15 cellular contexts compared by ENCODE assay signal in genomic region chr1:223010552-223011229, GRCh38.
DNase-seq lines count a peak whose midpoint lies in the region; ATAC-seq and TF ChIP-seq lines count a peak whose summit lies in the region.
"Had no signal": no experiment of that assay in that cellular context is flagged by ENCODE, and none has a peak within 500 bp of the region (broad histone marks: within the 10 kb centered on the region; RNA-seq: fewer than 3 reads in every experiment).

No MANE protein-coding gene starts in this region.

- no peaks in the 10 kb centered on the region for H3K27me3 Mint-ChIP-seq in neural crest cell (ENCODE audit: low read depth)

- H4K20me1 ChIP-seq in BLaER1 (no peaks in the 10 kb centered on the region), fibroblast of lung (ENCODE audit: control insufficient read depth, extremely low read depth, insufficient read depth, low read length) (no peaks in the 10 kb centered on the region)

- TF ChIP-seq CTCF in fibroblast of lung (conservative IDR thresholded peaks at IDR 0.05 in 1 of 2, IDR thresholded peaks at IDR 0.05 in 1 of 2; ENCODE audit: low read depth in 1 of 2, low read length in 2 of 2), result no peak
- TF ChIP-seq CTCF in neural crest cell (conservative IDR thresholded peaks at IDR 0.05), result no peak

- no peak overlapping the region for H3K27ac ChIP-seq in BLaER1
- H3K27ac ChIP-seq in fibroblast of lung (ENCODE audit: insufficient read depth, low read length), result no peak overlapping the region
- H3K27ac ChIP-seq: C4-2B, coronary artery, gastroesophageal sphincter, ovary had no signal

- DNase-seq in NCI-H2171 treated with DMSO at 0.1 percent for 48 hours (lab: John Stamatoyannopoulos, UW), result peak; percentile 32
- peak; percentile 17 to 63 for DNase-seq in fibroblast of lung (ENCODE audit: low read depth in 2 of 2)
- no peak for DNase-seq in neural crest cell (ENCODE audit: low read depth, low spot score)
- no peak for DNase-seq in inferior parietal cortex (ENCODE audit: extremely low spot score)
- DNase-seq in SIG-M5 treated with dmso at 0.1 percent for 504 hours (lab: John Stamatoyannopoulos, UW; ENCODE audit: unreplicated experiment), result no peak
- DNase-seq: activated naive CD4-positive, alpha-beta T cell treated with Interleukin-2 at 50 U/mL for 16 hours; left ventricle myocardium superior; ovary; stimulated activated naive CD4-positive, alpha-beta T cell had no signal

- H3K4me3 ChIP-seq in BLaER1 (no peak overlapping the region), fibroblast of lung (replicated peaks in 1 of 4; ENCODE audit: control extremely low read depth in 1 of 4, insufficient read depth in 1 of 4, low read depth in 3 of 4, low read length in 4 of 4) (no peak overlapping the region)
- H3K4me3 ChIP-seq: coronary artery, gastroesophageal sphincter, ovary had no signal

- H3K4me3 Mint-ChIP-seq in neural crest cell, result peak overlapping the region; percentile 47

- H3K4me2 ChIP-seq in BLaER1 (peak overlapping the region; percentile 44), fibroblast of lung (ENCODE audit: extremely low read depth, insufficient read depth, low read length) (no peak overlapping the region)

- ATAC-seq in HG02678 (IDR thresholded peaks at IDR 0.05; ENCODE audit: unreplicated experiment) (no peak), HG03571 (IDR thresholded peaks at IDR 0.05; ENCODE audit: unreplicated experiment) (no peak)
- ATAC-seq: gastroesophageal sphincter, left ventricle myocardium superior had no signal

- H3K36me3 Mint-ChIP-seq in neural crest cell (ENCODE audit: low read depth), result no peaks in the 10 kb centered on the region

- H3K9ac ChIP-seq in BLaER1 (no peak overlapping the region), fibroblast of lung (ENCODE audit: insufficient read depth, low read length) (no peak overlapping the region)

- no peaks in the 10 kb centered on the region for H3K27me3 ChIP-seq in BLaER1
- H3K27me3 ChIP-seq in fibroblast of lung (ENCODE audit: control insufficient read depth, insufficient read depth, low read length), result no peaks in the 10 kb centered on the region
- H3K27me3 ChIP-seq: gastroesophageal sphincter, ovary had no signal

- H3K79me2 ChIP-seq in fibroblast of lung (ENCODE audit: control insufficient read depth, insufficient read depth, low read length), result no peaks in the 10 kb centered on the region

- H3K27ac Mint-ChIP-seq in neural crest cell (ENCODE audit: unreplicated experiment), result peak overlapping the region; percentile 30

- peaks cover 67% of the 10 kb centered on the region for H3K4me1 Mint-ChIP-seq in neural crest cell

- H3K9me3 ChIP-seq in BLaER1 (no peaks in the 10 kb centered on the region), fibroblast of lung (ENCODE audit: control insufficient read depth, insufficient read depth, low read depth, low read length) (no peaks in the 10 kb centered on the region)
- H3K9me3 ChIP-seq: gastroesophageal sphincter, ovary had no signal

- H3K9me3 Mint-ChIP-seq in neural crest cell, result no peaks in the 10 kb centered on the region

- no peak overlapping the region for H2AFZ ChIP-seq in fibroblast of lung (ENCODE audit: low read length)

- no peaks in the 10 kb centered on the region for H3K36me3 ChIP-seq in BLaER1
- H3K36me3 ChIP-seq in fibroblast of lung (ENCODE audit: control insufficient read depth, insufficient read depth, low read length), result no peaks in the 10 kb centered on the region
- H3K36me3 ChIP-seq: gastroesophageal sphincter, ovary had no signal

- H3K4me1 ChIP-seq in BLaER1 (peaks cover 37% of the 10 kb centered on the region), fibroblast of lung (ENCODE audit: control insufficient read depth, extremely low read depth, insufficient read depth, low read length) (no peaks in the 10 kb centered on the region)

Comparison
In these comparisons a context has a peak if more than half of its experiments do, and no peak if none do; other contexts are left out.
1. DNase-seq: peak in NCI-H2171 treated with DMSO at 0.1 percent for 48 hours (single experiment) and fibroblast of lung (2 of 2); none in neural crest cell (single experiment), inferior parietal cortex (single experiment) and SIG-M5 treated with dmso at 0.1 percent for 504 hours (single experiment).